Comparison of ENCODE assay signal across 33 cellular contexts in genomic region chr22:17788528-17789378, GRCh38. TPM values are rescaled to one million over a fixed set of nuclear protein-coding genes. Genes with fewer than 3 reads are reported as not detected.
DNase-seq lines count a peak whose midpoint lies in the region; ATAC-seq, FAIRE-seq and TF ChIP-seq lines count a peak whose summit lies in the region.
"Had no signal": no experiment of that assay in that cellular context is flagged by ENCODE, and none has a peak within 500 bp of the region (broad histone marks: within the 10 kb centered on the region; RNA-seq: fewer than 3 reads in every experiment).

No MANE protein-coding gene starts in this region.

- no peak overlapping the region for H2BK15ac ChIP-seq in H9 (ENCODE audit: low read depth, low read length)

- H3K9me3 Mint-ChIP-seq in H9, result no peaks in the 10 kb centered on the region
- no peaks in the 10 kb centered on the region for H3K9me3 Mint-ChIP-seq in neural progenitor cell
- H3K9me3 Mint-ChIP-seq: activated naive CD8-positive, alpha-beta T cell treated with anti-CD3 and anti-CD28 coated beads, Interleukin-2, amount 50 U/mL, for 24 hours; activated T-cell treated with anti-CD3 and anti-CD28 coated beads, Interleukin-2, amount 50 U/mL, for 24 hours; CD4-positive, alpha-beta T cell; memory B cell; stimulated activated memory B cell treated with anti-CD40 and anti-IgM and Interleukin-4, amounts not matched to agents 10 μg/mL and 1 μg/mL and 100 μg/mL, for 72 hours had no signal

- no peak overlapping the region for H2AFZ ChIP-seq in H9 (ENCODE audit: low read length)
- no peak overlapping the region for H2AFZ ChIP-seq in K562 (ENCODE audit: low read depth, low read length)
- no peak overlapping the region for H2AFZ ChIP-seq in neural progenitor cell (replicated peaks)

- H3K4ac ChIP-seq in H9 (ENCODE audit: low read depth, low read length), result no peak overlapping the region

- H3K27ac Mint-ChIP-seq in H9, result peak overlapping the region in 1 of 3 experiments; percentile 27; a peak in 1 of 7 replicates
- no peak overlapping the region for H3K27ac Mint-ChIP-seq in neural progenitor cell
- H3K27ac Mint-ChIP-seq: activated naive CD8-positive, alpha-beta T cell treated with anti-CD3 and anti-CD28 coated beads, Interleukin-2, amount 50 U/mL, for 24 hours; activated T-cell treated with anti-CD3 and anti-CD28 coated beads, Interleukin-2, amount 50 U/mL, for 24 hours; CD4-positive, alpha-beta T cell; memory B cell; stimulated activated memory B cell treated with anti-CD40 and anti-IgM and Interleukin-4, amounts not matched to agents 10 μg/mL and 1 μg/mL and 100 μg/mL, for 72 hours had no signal

- H3K4me2 ChIP-seq in H9 (ENCODE audit: insufficient read depth, insufficient read length, low read length), result no peak overlapping the region
- H3K4me2 ChIP-seq in K562 (ENCODE audit: insufficient read depth, low read length), result no peak overlapping the region
- no peak overlapping the region for H3K4me2 ChIP-seq in neural progenitor cell

- peaks cover 0 to 4% (median 0%) of the 10 kb centered on the region in 3 experiments; a peak in 5 of 7 replicates for H3K36me3 Mint-ChIP-seq in H9 (ENCODE audit: insufficient read depth in 1 of 3, low read depth in 3 of 3)
- H3K36me3 Mint-ChIP-seq in neural progenitor cell, result no peaks in the 10 kb centered on the region

- no peak overlapping the region for H3K14ac ChIP-seq in H9 (ENCODE audit: insufficient read depth, low read length)

- CTCF ChIA-PET in K562 (lab: Yijun Ruan, JAX; ENCODE audit: low intra/inter-chr PET ratio), result no interaction called here

- no peak overlapping the region for H3K4me3 ChIP-seq in BE2C (ENCODE audit: low read depth, low read length)
- no peak overlapping the region for H3K4me3 ChIP-seq in K562
- H3K4me3 ChIP-seq in neural progenitor cell, result no peak overlapping the region
- no peak overlapping the region for H3K4me3 ChIP-seq in uterus
- no peak overlapping the region for H3K4me3 ChIP-seq in gastroesophageal sphincter
- H3K4me3 ChIP-seq: sigmoid colon, SK-N-MC, thoracic aorta, vagina had no signal

- TF ChIP-seq POLR2A in K562 (conservative IDR thresholded peaks at IDR 0.05) (no peak), uterus (IDR thresholded peaks at IDR 0.05) (no peak), gastroesophageal sphincter (IDR thresholded peaks at IDR 0.05) (no peak)

- H3K27ac ChIP-seq in H9 (ENCODE audit: insufficient read length, low read depth, low read length) (no peak overlapping the region), K562 (ENCODE audit: extremely low read depth, low read depth, low read length) (no peak overlapping the region), neural progenitor cell (no peak overlapping the region), uterus (no peak overlapping the region), gastroesophageal sphincter (no peak overlapping the region)
- H3K27ac ChIP-seq: sigmoid colon, SK-N-MC, thoracic aorta, vagina had no signal

- H3F3A ChIP-seq in neural progenitor cell (ENCODE audit: low read depth), result peaks cover 21% of the 10 kb centered on the region

- H4K20me1 ChIP-seq in H9 (ENCODE audit: control insufficient read depth, insufficient read depth, insufficient read length), result no peaks in the 10 kb centered on the region
- peaks cover 12% of the 10 kb centered on the region; the same call in 1 of the 2 replicates for H4K20me1 ChIP-seq in K562 (replicated peaks; ENCODE audit: control insufficient read depth, insufficient read depth, low read length)
- no peaks in the 10 kb centered on the region for H4K20me1 ChIP-seq in neural progenitor cell (ENCODE audit: low read depth)

- no peak overlapping the region for H2BK20ac ChIP-seq in H9 (ENCODE audit: low read depth, low read length, poor library complexity, severe bottlenecking)

- no peak overlapping the region for H4K91ac ChIP-seq in H9 (ENCODE audit: insufficient read length, low read depth, low read length)

- no peak overlapping the region for H3K56ac ChIP-seq in H9 (ENCODE audit: insufficient read length, low read depth, low read length)

- H3K18ac ChIP-seq in H9 (ENCODE audit: insufficient read length, low read depth, low read length), result no peak overlapping the region

- no peak overlapping the region for H2AK5ac ChIP-seq in H9 (ENCODE audit: insufficient read length, low read length)

- H3K4me1 ChIP-seq in BE2C (peaks cover 11% of the 10 kb centered on the region), H9 (ENCODE audit: insufficient read depth, low read length) (no peaks in the 10 kb centered on the region), K562 (replicated peaks in 1 of 2; ENCODE audit: control insufficient read depth in 2 of 2, insufficient read depth in 2 of 2, low read length in 2 of 2) (peaks cover 36 to 68% of the 10 kb centered on the region in 2 experiments; a peak in 4 of 5 replicates), neural progenitor cell (peaks cover 8% of the 10 kb centered on the region), uterus (no peaks in the 10 kb centered on the region), gastroesophageal sphincter (peaks cover 0 to 30% (median 0%) of the 10 kb centered on the region in 3 donors)

- H3K79me1 ChIP-seq in H9 (ENCODE audit: insufficient read depth, low read depth, low read length, poor library complexity, severe bottlenecking), result no peaks in the 10 kb centered on the region

- no peak overlapping the region for H4K5ac ChIP-seq in H9 (ENCODE audit: insufficient read length, low read depth, low read length)

- in situ Hi-C loops in K562 (cut with MboI), result no loop called here

- peak in 1 of 2 experiments; percentile 22; a peak in 1 of 4 replicates for TF ChIP-seq RAD21 in K562 (CRISPR knock-in tag; conservative IDR thresholded peaks at IDR 0.05 in 1 of 2, IDR thresholded peaks at IDR 0.05 in 1 of 2)

- H3K23ac ChIP-seq in H9 (ENCODE audit: insufficient read length, low read depth, low read length), result no peak overlapping the region

- H3K9ac ChIP-seq in H9 (ENCODE audit: extremely low read depth, insufficient read length, low read length) (no peak overlapping the region), K562 (ENCODE audit: insufficient read depth in 1 of 2, low read depth in 2 of 2, low read length in 2 of 2) (peak overlapping the region in 1 of 2 experiments; percentile 57; a peak in 2 of 4 replicates), neural progenitor cell (no peak overlapping the region)

- H2BK120ac ChIP-seq in H9 (ENCODE audit: low read depth, low read length, poor library complexity, severe bottlenecking), result no peak overlapping the region

- H3K27me3 Mint-ChIP-seq in H9 (ENCODE audit: low read depth) (no peaks in the 10 kb centered on the region), neural progenitor cell (ENCODE audit: insufficient read depth, low read depth) (peaks cover 7% of the 10 kb centered on the region)
- H3K27me3 Mint-ChIP-seq: activated naive CD8-positive, alpha-beta T cell treated with anti-CD3 and anti-CD28 coated beads, Interleukin-2, amount 50 U/mL, for 24 hours; activated T-cell treated with anti-CD3 and anti-CD28 coated beads, Interleukin-2, amount 50 U/mL, for 24 hours; CD4-positive, alpha-beta T cell; memory B cell; stimulated activated memory B cell treated with anti-CD40 and anti-IgM and Interleukin-4, amounts not matched to agents 10 μg/mL and 1 μg/mL and 100 μg/mL, for 72 hours had no signal

- DNase-seq in BE2C (no peak), H9 (peak; percentile 58), K562 (ENCODE audit: extremely low read depth in 1 of 4, low spot score in 3 of 4) (peak; percentile 59 to 71 (median 66)), neural progenitor cell (ENCODE audit: low spot score) (no peak), uterus (no peak)
- DNase-seq: activated CD4-positive, alpha-beta T cell treated with anti-CD3 and anti-CD28 coated beads for 48 hours; activated gamma-delta T cell treated with Interleukin-2 at 50 U/mL for 16 hours; activated naive CD8-positive, alpha-beta T cell treated with anti-CD3 and anti-CD28 coated beads, Interleukin-2, amount 50 U/mL, for 24 hours; activated T-cell treated with anti-CD3 and anti-CD28 coated beads, Interleukin-2, amount 50 U/mL, for 24 hours; CD4-positive, alpha-beta T cell; cortex of kidney; foreskin fibroblast; KBM-7; left cardiac atrium; MM.1S; NCI-H1417 treated with DMSO at 0.1 percent for 48 hours; NCI-H2081; NCI-H226; NCI-H69; sigmoid colon; stimulated activated CD4-positive, alpha-beta T cell treated with anti-CD3 and anti-CD28 coated beads, Interleukin-4, amount 100 ng/mL, for 4 hours had no signal

- TF ChIP-seq CTCF in BE2C (IDR thresholded peaks at IDR 0.05; ENCODE audit: low read depth, low read length) (peak; percentile 47), H9 (conservative IDR thresholded peaks at IDR 0.05) (peak; percentile 49), K562 (IDR thresholded peaks at IDR 0.05 in 2 of 3, conservative IDR thresholded peaks at IDR 0.05 in 1 of 3; ENCODE audit: insufficient read depth in 2 of 3, low read depth in 1 of 3, low read length in 3 of 3) (peak; percentile 64 to 75 (median 68)), neural progenitor cell (IDR thresholded peaks at IDR 0.05) (peak; percentile 23), uterus (IDR thresholded peaks at IDR 0.05) (no peak), gastroesophageal sphincter (IDR thresholded peaks at IDR 0.05) (no peak)

- H3K9me3 ChIP-seq in BE2C, result no peaks in the 10 kb centered on the region
- H3K9me3 ChIP-seq in H9 (ENCODE audit: control insufficient read depth, low read depth, low read length), result no peaks in the 10 kb centered on the region
- H3K9me3 ChIP-seq in K562 (replicated peaks; ENCODE audit: control insufficient read depth, insufficient read depth, low read depth, low read length), result no peaks in the 10 kb centered on the region
- no peaks in the 10 kb centered on the region for H3K9me3 ChIP-seq in neural progenitor cell (ENCODE audit: low read depth)
- H3K9me3 ChIP-seq in uterus, result no peaks in the 10 kb centered on the region
- no peaks in the 10 kb centered on the region for H3K9me3 ChIP-seq in gastroesophageal sphincter
- H3K9me3 ChIP-seq: sigmoid colon, thoracic aorta, vagina had no signal

- H3K9me1 ChIP-seq in K562 (ENCODE audit: control insufficient read depth, insufficient read depth, low read length), result peaks cover 8% of the 10 kb centered on the region

- BruUV-seq in K562 (replicated peaks; lab: Mats Ljungman, UMichigan), result no TSS peak

- no peak overlapping the region for H4K8ac ChIP-seq in H9 (replicated peaks; ENCODE audit: insufficient read length, low read depth, low read length)

- no peak overlapping the region for H3T11ph ChIP-seq in H9 (ENCODE audit: low read length)

- no CpG with 5 or more reads among the region's 32 CpGs for WGBS in H9 (ENCODE audit: extremely low coverage, insufficient read length, low lambda C conversion rate)
- 58% methylated on average over 30 of the region's 32 CpGs for WGBS in K562 (ENCODE audit: insufficient coverage, low coverage, missing lambda C conversion rate)
- WGBS in gastroesophageal sphincter (ENCODE audit: low coverage in 1 of 2), 2 donors, result 73 to 82% methylated on average over 2 to 12 of the region's 32 CpGs

- no peak overlapping the region for H2BK12ac ChIP-seq in H9 (ENCODE audit: insufficient read length, low read depth, low read length)

- peak; percentile 83 for FAIRE-seq in K562 (lab: Jason Lieb, UNC)
- FAIRE-seq: D721Med, GM12891, H54 had no signal

- intact Hi-C loops in K562 (cut with micrococcal nuclease), result loop anchor here (5.0 kb wide), 1 partner anchor 151 kb away; the partner anchor contains the start of gene BCL2L13
- intact Hi-C loops in uterus (cut with DNase I; ENCODE audit: low total_unique reads), result no loop called here

- H3K4me1 Mint-ChIP-seq in H9, result peaks cover 11 to 14% of the 10 kb centered on the region in 2 experiments
- H3K4me1 Mint-ChIP-seq in neural progenitor cell, result peaks cover 23% of the 10 kb centered on the region
- H3K4me1 Mint-ChIP-seq: activated naive CD8-positive, alpha-beta T cell treated with anti-CD3 and anti-CD28 coated beads, Interleukin-2, amount 50 U/mL, for 24 hours had no signal

- H3K79me2 ChIP-seq in H9 (ENCODE audit: insufficient read depth, low read length) (no peaks in the 10 kb centered on the region), K562 (ENCODE audit: control insufficient read depth, insufficient read depth, low read length) (no peaks in the 10 kb centered on the region), neural progenitor cell (ENCODE audit: low read depth) (no peaks in the 10 kb centered on the region)

- TF ChIP-seq EP300 in K562 (IDR thresholded peaks at IDR 0.05; ENCODE audit: low read length) (no peak; the same call in 1 of the 2 replicates), gastroesophageal sphincter (IDR thresholded peaks at IDR 0.05) (no peak)

- H3K27me3 ChIP-seq in BE2C, result no peaks in the 10 kb centered on the region
- no peaks in the 10 kb centered on the region for H3K27me3 ChIP-seq in H9 (ENCODE audit: insufficient read depth, low read length)
- H3K27me3 ChIP-seq in K562 (ENCODE audit: control insufficient read depth in 2 of 2, insufficient read depth in 2 of 2, low read length in 2 of 2), result no peaks in the 10 kb centered on the region
- H3K27me3 ChIP-seq in neural progenitor cell, result no peaks in the 10 kb centered on the region
- H3K27me3 ChIP-seq in uterus, result no peaks in the 10 kb centered on the region
- H3K27me3 ChIP-seq in gastroesophageal sphincter, result no peaks in the 10 kb centered on the region
- H3K27me3 ChIP-seq: sigmoid colon, vagina had no signal

- H2BK5ac ChIP-seq in H9 (ENCODE audit: insufficient read length, low read length), result no peak overlapping the region

- no peak overlapping the region for H3K4me3 Mint-ChIP-seq in H9
- H3K4me3 Mint-ChIP-seq in neural progenitor cell, result no peak overlapping the region
- H3K4me3 Mint-ChIP-seq: activated naive CD8-positive, alpha-beta T cell treated with anti-CD3 and anti-CD28 coated beads, Interleukin-2, amount 50 U/mL, for 24 hours; activated T-cell treated with anti-CD3 and anti-CD28 coated beads, Interleukin-2, amount 50 U/mL, for 24 hours; CD4-positive, alpha-beta T cell; memory B cell; stimulated activated memory B cell treated with anti-CD40 and anti-IgM and Interleukin-4, amounts not matched to agents 10 μg/mL and 1 μg/mL and 100 μg/mL, for 72 hours had no signal

- ATAC-seq in K562 (peak; percentile 25), GM18511 (IDR thresholded peaks at IDR 0.05; ENCODE audit: unreplicated experiment) (no peak), HG03565 (IDR thresholded peaks at IDR 0.05; ENCODE audit: unreplicated experiment) (no peak), gastroesophageal sphincter (no peak)
- ATAC-seq: activated naive CD8-positive, alpha-beta T cell treated with anti-CD3 and anti-CD28 coated beads, Interleukin-2, amount 50 U/mL, for 24 hours; esophagus mucosa; left cardiac atrium; stimulated activated memory B cell treated with anti-CD40 and anti-IgM and Interleukin-4, amounts not matched to agents 10 μg/mL and 1 μg/mL and 100 μg/mL, for 72 hours had no signal

- POLR2A ChIA-PET in K562 (lab: Yijun Ruan, JAX), result interaction anchor here (0.6 to 6.0 kb wide), 5 partner anchors 16 to 474 kb away, joined by 3 to 54 read pairs (median 3); partner anchors contain the start of gene BID

- peaks cover 6% of the 10 kb centered on the region for H3K36me3 ChIP-seq in BE2C
- no peaks in the 10 kb centered on the region; the same call in 2 of the 3 replicates for H3K36me3 ChIP-seq in K562 (ENCODE audit: control insufficient read depth, insufficient read depth, low read length)
- H3K36me3 ChIP-seq in neural progenitor cell, result no peaks in the 10 kb centered on the region
- H3K36me3 ChIP-seq in uterus, result no peaks in the 10 kb centered on the region
- peaks cover 0 to 57% of the 10 kb centered on the region in 2 donors for H3K36me3 ChIP-seq in gastroesophageal sphincter

- H3K23me2 ChIP-seq in H9 (ENCODE audit: insufficient read length, low read depth, low read length, poor library complexity, severe bottlenecking), result no peaks in the 10 kb centered on the region

RNA-seq across cellular contexts. Expression of gene BID, which starts 14.5 kb away (rescaled TPM):
- polyA plus RNA-seq in BE2C (2012; ENCODE audit: insufficient read depth, insufficient read length, low read depth), result 55.8 TPM
- 23.2 and 25.5 TPM in 2 replicates for total RNA-seq in H9 (2021)
- total RNA-seq in K562 (2011; cell fraction: chromatin; rRNA removed; ENCODE audit: low replicate concordance), result 18.0 and 26.5 TPM in 2 replicates
- total RNA-seq in K562 (2011; cell fraction: nucleolus; rRNA removed), result 39.3 and 42.0 TPM in 2 replicates
- 27.0 and 30.7 TPM in 2 replicates for total RNA-seq in K562 (2011; cell fraction: nucleoplasm; rRNA removed)
- total RNA-seq in K562 (2014; rRNA removed), result 165 and 212 TPM in 2 replicates
- total RNA-seq in K562 (2014; rRNA removed; fragmentation: Illumina TruSeq; extraction: Trizol), result 25.5 and 26.3 TPM in 2 replicates
- total RNA-seq in K562 (2015; rRNA removed; fragmentation: Illumina TruSeq; extraction: Trizol), result 60.4 and 63.7 TPM in 2 replicates
- 94.7 and 99.6 TPM in 2 replicates for total RNA-seq in K562 (2021)
- polyA plus RNA-seq in K562 (2011; rRNA removed), result 119 and 164 TPM in 2 replicates
- 249 and 453 TPM in 2 replicates for polyA plus RNA-seq in K562 (2011; cell fraction: cytosol; rRNA removed)
- 84.6 and 89.3 TPM in 2 replicates for polyA plus RNA-seq in K562 (2011; cell fraction: nucleus; rRNA removed)
- 60.9 and 80.1 TPM in 2 replicates for polyA plus RNA-seq in K562 (2012)
- polyA plus RNA-seq in K562 (2014; fragmentation: Illumina TruSeq; extraction: Trizol), result 35.2 and 84.7 TPM in 2 replicates
- polyA plus RNA-seq in K562 (2014; fragmentation: Nextera tagmentation; extraction: Ambion mirVana), result 1 to 10 TPM; 5.2 to 8.9 TPM
- polyA plus RNA-seq in K562 (2014; rRNA removed), result 208 and 209 TPM in 2 replicates
- polyA minus RNA-seq in K562 (2011; rRNA and poly(A)+ RNA removed), result 21.5 and 30.2 TPM in 2 replicates
- 46.1 and 91.5 TPM in 2 replicates for polyA minus RNA-seq in K562 (2011; cell fraction: cytosol; rRNA and poly(A)+ RNA removed)
- 7.7 and 13.4 TPM in 2 replicates for polyA minus RNA-seq in K562 (2011; cell fraction: nucleus; rRNA and poly(A)+ RNA removed)
- total RNA-seq in neural progenitor cell (ENCODE audit: low replicate concordance), result 16.6 and 29.2 TPM in 2 replicates
- 10 to 100 TPM in 2 of 4 donors, 1 to 10 TPM in 1, under 1 TPM in 1; 0.77 to 96.2 (median 10.4) TPM for total RNA-seq in uterus
- 10 to 100 TPM in 3 of 4 donors, 1 to 10 TPM in 1; 5.9 to 34.5 (median 21.4) TPM for total RNA-seq in gastroesophageal sphincter

Comparison
In these comparisons a context has a peak if more than half of its experiments do, and no peak if none do; other contexts are left out.
1. DNase-seq: peak in H9 (single experiment) and K562 (4 of 4); none in BE2C (single experiment), neural progenitor cell (single experiment) and uterus (0 of 2).
2. CTCF ChIP-seq: peak in BE2C (single experiment), H9 (single experiment), K562 (3 of 3) and neural progenitor cell (single experiment); none in uterus (0 of 4) and gastroesophageal sphincter (0 of 4).